In the genomic region with DNA sequence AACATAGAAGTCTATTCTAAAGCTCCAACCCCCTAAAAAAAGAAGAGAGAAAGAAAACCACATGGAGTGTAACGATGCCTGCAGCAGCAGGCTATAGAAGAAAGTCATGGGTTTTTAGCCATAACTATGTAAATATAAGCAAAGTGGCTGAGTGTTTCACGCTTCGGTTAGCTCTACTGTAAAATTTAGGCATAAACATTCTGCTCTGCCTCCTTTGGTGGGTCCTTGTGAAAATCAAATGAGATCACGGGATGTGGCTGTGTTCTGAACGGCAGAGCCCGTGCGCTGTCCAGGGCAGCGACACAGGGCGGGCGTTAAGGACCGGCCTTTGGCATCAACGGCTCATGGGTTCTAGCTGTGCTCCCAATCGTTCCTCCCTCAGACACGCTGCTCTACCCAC, we compare ENCODE assay signal across 9 cellular contexts.
DNase-seq lines count a peak whose midpoint lies in the region; ATAC-seq and TF ChIP-seq lines count a peak whose summit lies in the region.
"Had no signal": no experiment of that assay in that cellular context is flagged by ENCODE, and none has a peak within 500 bp of the region (broad histone marks: within the 10 kb centered on the region; RNA-seq: fewer than 3 reads in every experiment).

No MANE protein-coding gene starts in this region.

- H3K27ac ChIP-seq in neutrophil, result peak overlapping the region; percentile 72
- no peak overlapping the region for H3K27ac ChIP-seq in thyroid gland

- H3K36me3 ChIP-seq in neutrophil (peaks cover 69% of the 10 kb centered on the region), thyroid gland (peaks cover 23 to 27% of the 10 kb centered on the region in 2 donors)

- H3K4me1 ChIP-seq in neutrophil (ENCODE audit: control insufficient read depth in 1 of 2, insufficient read depth in 1 of 2, low read depth in 1 of 2, low read length in 1 of 2) (peaks cover 41 to 46% of the 10 kb centered on the region in 2 experiments), thyroid gland (peaks cover 0 to 5% of the 10 kb centered on the region in 2 donors)

- H3K27me3 ChIP-seq in neutrophil (no peaks in the 10 kb centered on the region), thyroid gland (no peaks in the 10 kb centered on the region)

- intact Hi-C loops in thyroid gland (cut with DNase I), result no loop called here

- H3K9me3 ChIP-seq in neutrophil (no peaks in the 10 kb centered on the region), thyroid gland (no peaks in the 10 kb centered on the region)

- WGBS in thyroid gland, 2 donors, result 68 to 84% methylated on average over 14 of the region's 14 CpGs

- no peak for TF ChIP-seq POLR2A in thyroid gland (IDR thresholded peaks at IDR 0.05)

- no peak overlapping the region for H3K4me3 ChIP-seq in neutrophil (ENCODE audit: low read depth in 1 of 2, low read length in 1 of 2)
- no peak overlapping the region for H3K4me3 ChIP-seq in thyroid gland (replicated peaks in 1 of 3)

- peak; percentile 83 for ATAC-seq in GM18907 (IDR thresholded peaks at IDR 0.05; ENCODE audit: unreplicated experiment)

- peak; percentile 64 for DNase-seq in H4 (ENCODE audit: low spot score)
- peak; percentile 34 for DNase-seq in NCI-H187 treated with DMSO at 0.1 percent for 48 hours (lab: John Stamatoyannopoulos, UW)
- no peak for DNase-seq in G401 (ENCODE audit: low spot score)
- no peak for DNase-seq in thyroid gland
- DNase-seq in NCI-H1105 (lab: John Stamatoyannopoulos, UW), result no peak
- no peak for DNase-seq in hepatic stellate cell (ENCODE audit: low spot score)
- DNase-seq: IMR-90 had no signal

- TF ChIP-seq CTCF in neutrophil (IDR thresholded peaks at IDR 0.05) (no peak), thyroid gland (IDR thresholded peaks at IDR 0.05) (no peak)

- in situ Hi-C loops in G401 (cut with HindIII; ENCODE audit: low sequenced_read_pairs), result no loop called here

Comparison
In these comparisons a context has a peak if more than half of its experiments do, and no peak if none do; other contexts are left out.
1. DNase-seq: peak in H4 (single experiment) and NCI-H187 treated with DMSO at 0.1 percent for 48 hours (single experiment); none in G401 (single experiment), thyroid gland (0 of 2), NCI-H1105 (single experiment) and hepatic stellate cell (single experiment).